In genomic region chr12:5904441-5904840, GRCh38 we compare ENCODE assay signal across 19 cellular contexts. TPM values are rescaled to one million over a fixed set of nuclear protein-coding genes. Genes with fewer than 3 reads are reported as not detected.
"Had no signal": no experiment of that assay in that cellular context is flagged by ENCODE, and none has a peak within 500 bp of the region (broad histone marks: within the 10 kb centered on the region; RNA-seq: fewer than 3 reads in every experiment).

No MANE protein-coding gene starts in this region.

- H3K4me1 Mint-ChIP-seq: activated CD4-positive, alpha-beta T cell treated with anti-CD3 and anti-CD28 coated beads for 36 hours; activated naive CD8-positive, alpha-beta T cell treated with anti-CD3 and anti-CD28 coated beads, Interleukin-2, amount 50 U/mL, for 24 hours; naive B cell; stimulated activated naive B cell treated with anti-CD40 and anti-IgM and Interleukin-4, amounts not matched to agents 10 μg/mL and 1 μg/mL and 100 μg/mL, for 72 hours had no signal

- H3K36me3 Mint-ChIP-seq: naive B cell; stimulated activated naive B cell treated with anti-CD40 and anti-IgM and Interleukin-4, amounts not matched to agents 10 μg/mL and 1 μg/mL and 100 μg/mL, for 72 hours; type B pancreatic cell had no signal

- ATAC-seq: activated CD4-positive, alpha-beta T cell treated with anti-CD3 and anti-CD28 coated beads for 36 hours; activated naive CD8-positive, alpha-beta T cell treated with anti-CD3 and anti-CD28 coated beads, Interleukin-2, amount 50 U/mL, for 24 hours; foreskin keratinocyte; lower lobe of right lung; stimulated activated naive B cell treated with anti-CD40 and anti-IgM and Interleukin-4, amounts not matched to agents 10 μg/mL and 1 μg/mL and 100 μg/mL, for 72 hours had no signal

- H3K4me3 Mint-ChIP-seq: activated CD4-positive, alpha-beta T cell treated with anti-CD3 and anti-CD28 coated beads for 36 hours; activated naive CD8-positive, alpha-beta T cell treated with anti-CD3 and anti-CD28 coated beads, Interleukin-2, amount 50 U/mL, for 24 hours; activated T-helper 1 cell treated with anti-CD3 and anti-CD28 coated beads, Interleukin-12 subunit alpha, Interleukin-12 subunit beta, Interleukin-2, Interleukin-4 antibody, amounts not matched to agents 30 ng/mL and 10 ng/mL and 1 ng/mL, durations not matched to agents 14 hours and 24 hours and 36 hours; naive B cell; stimulated activated naive B cell treated with anti-CD40 and anti-IgM and Interleukin-4, amounts not matched to agents 10 μg/mL and 1 μg/mL and 100 μg/mL, for 72 hours; T-helper 2 cell treated with Interferon-gamma antibody and Interleukin-4, amounts not matched to agents 5 μg/mL and 100 μg/mL, for 36 hours; type B pancreatic cell had no signal

- DNase-seq: activated CD4-positive, alpha-beta T cell treated with anti-CD3 and anti-CD28 coated beads for 36 hours; activated CD4-positive, alpha-beta T cell treated with anti-CD3 and anti-CD28 coated beads, Interleukin-2, amount 50 U/mL, for 48 hours; activated gamma-delta T cell; activated naive CD4-positive, alpha-beta T cell treated with anti-CD3 and anti-CD28 coated beads, Interleukin-2, amount 50 U/mL, for 16 hours; activated naive CD8-positive, alpha-beta T cell treated with anti-CD3 and anti-CD28 coated beads, Interleukin-2, amount 50 U/mL, for 24 hours; effector CD4-positive, alpha-beta T cell; erythroblast; foreskin keratinocyte; kidney; lower lobe of right lung; naive B cell; stimulated activated CD4-positive, alpha-beta T cell treated with anti-CD3 and anti-CD28 coated beads, Interleukin-2, amount 100 ng/mL, for 48 hours; stimulated activated CD8-positive, alpha-beta memory T cell treated with anti-CD3 and anti-CD28 coated beads, Interleukin-4, amount 100 ng/mL, for 48 hours; stimulated activated naive B cell treated with anti-CD40 and anti-IgM and Interleukin-4, amounts not matched to agents 10 μg/mL and 1 μg/mL and 100 μg/mL, for 72 hours had no signal

- H3K4me1 ChIP-seq: foreskin keratinocyte, lower lobe of right lung, prostate gland had no signal

- H3K27ac Mint-ChIP-seq: activated CD4-positive, alpha-beta T cell treated with anti-CD3 and anti-CD28 coated beads for 36 hours; activated naive CD8-positive, alpha-beta T cell treated with anti-CD3 and anti-CD28 coated beads, Interleukin-2, amount 50 U/mL, for 24 hours; activated T-helper 1 cell treated with anti-CD3 and anti-CD28 coated beads, Interleukin-12 subunit alpha, Interleukin-12 subunit beta, Interleukin-2, Interleukin-4 antibody, amounts not matched to agents 30 ng/mL and 10 ng/mL and 1 ng/mL, durations not matched to agents 14 hours and 24 hours and 36 hours; naive B cell; stimulated activated naive B cell treated with anti-CD40 and anti-IgM and Interleukin-4, amounts not matched to agents 10 μg/mL and 1 μg/mL and 100 μg/mL, for 72 hours; T-helper 2 cell treated with Interferon-gamma antibody and Interleukin-4, amounts not matched to agents 5 μg/mL and 100 μg/mL, for 36 hours; type B pancreatic cell had no signal

- H3K4me3 ChIP-seq: lower lobe of right lung, prostate gland, thoracic aorta had no signal

- H3K9me3 Mint-ChIP-seq: activated naive CD8-positive, alpha-beta T cell treated with anti-CD3 and anti-CD28 coated beads, Interleukin-2, amount 50 U/mL, for 24 hours; activated T-helper 1 cell treated with anti-CD3 and anti-CD28 coated beads, Interleukin-12 subunit alpha, Interleukin-12 subunit beta, Interleukin-2, Interleukin-4 antibody, amounts not matched to agents 30 ng/mL and 10 ng/mL and 1 ng/mL, durations not matched to agents 14 hours and 24 hours and 36 hours; T-helper 2 cell treated with Interferon-gamma antibody and Interleukin-4, amounts not matched to agents 5 μg/mL and 100 μg/mL, for 36 hours; type B pancreatic cell had no signal

- H3K36me3 ChIP-seq: lower lobe of right lung, prostate gland, thoracic aorta had no signal

- H3K27ac ChIP-seq: foreskin keratinocyte, lower lobe of right lung, prostate gland, thoracic aorta had no signal

- H3K27me3 ChIP-seq: foreskin keratinocyte had no signal

- H3K9me3 ChIP-seq: lower lobe of right lung, prostate gland, thoracic aorta had no signal

RNA-seq across cellular contexts. Expression of gene ANO2, which starts 40.6 kb away (rescaled TPM):
- total RNA-seq: activated CD4-positive, alpha-beta T cell treated with anti-CD3 and anti-CD28 coated beads for 36 hours; activated T-helper 1 cell treated with anti-CD3 and anti-CD28 coated beads, Interleukin-12 subunit alpha, Interleukin-12 subunit beta, Interleukin-2, Interleukin-4 antibody, amounts not matched to agents 30 ng/mL and 10 ng/mL and 1 ng/mL, durations not matched to agents 14 hours and 24 hours and 36 hours; foreskin keratinocyte had no signal
